In the genomic region with DNA sequence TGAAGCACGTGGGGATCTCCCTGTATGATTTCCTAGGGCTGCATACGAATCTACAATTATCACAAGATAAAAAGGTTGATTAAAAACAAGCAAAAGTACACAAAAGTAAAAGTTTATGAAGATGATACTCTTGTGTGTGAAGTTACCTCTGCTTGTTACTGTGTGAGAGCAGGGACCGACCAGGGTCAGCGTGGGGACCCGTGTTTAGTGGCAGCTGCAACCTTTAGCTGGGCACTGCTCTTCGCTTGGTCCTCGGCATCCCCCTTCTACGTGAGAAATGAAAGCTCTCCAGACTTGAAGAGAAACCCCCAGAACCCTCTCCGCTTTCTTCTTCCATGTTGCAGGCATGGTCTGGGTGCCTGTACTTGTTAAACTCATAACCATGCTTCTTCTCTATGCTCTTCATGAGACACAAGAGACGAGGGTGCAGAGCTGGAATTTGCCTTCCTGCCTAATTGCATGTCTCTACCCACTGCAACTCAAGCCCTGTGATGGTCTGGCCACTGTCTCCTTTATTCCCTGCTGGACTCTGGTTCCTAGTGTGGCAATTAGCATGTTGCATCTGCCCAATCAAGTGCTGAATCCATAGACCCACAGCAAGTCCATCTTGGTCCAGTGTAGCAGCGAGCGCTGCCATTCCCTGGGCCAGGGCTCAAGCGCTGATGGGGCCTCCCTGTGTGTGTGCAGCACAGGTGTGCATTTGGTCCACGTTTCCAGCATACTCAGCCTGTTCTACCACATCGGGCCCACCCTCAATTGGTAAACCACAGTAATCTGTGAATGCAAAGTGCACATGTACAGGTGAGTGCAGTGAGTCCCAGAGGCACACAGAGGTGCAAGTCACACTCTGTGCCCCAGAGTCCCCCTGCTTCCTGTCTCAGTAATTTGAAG, we compare ENCODE assay signal across 16 cellular contexts.
"Had no signal": no experiment of that assay in that cellular context is flagged by ENCODE, and none has a peak within 500 bp of the region (broad histone marks: within the 10 kb centered on the region; RNA-seq: fewer than 3 reads in every experiment).

No MANE protein-coding gene starts in this region.

- DNase-seq: activated CD4-positive, alpha-beta T cell treated with anti-CD3 and anti-CD28 coated beads, Interleukin-2, amount 50 U/mL, for 4 hours; activated T-cell treated with anti-CD3 and anti-CD28 coated beads for 4 hours; erythroblast; glutamatergic neuron; immature natural killer cell; occipital lobe; stimulated activated CD4-positive, alpha-beta T cell treated with anti-CD3 and anti-CD28 coated beads, Interleukin-15, amount 100 ng/mL, for 24 hours; stimulated activated CD4-positive, alpha-beta T cell treated with anti-CD3 and anti-CD28 coated beads, Interleukin-4, amount 100 ng/mL, for 24 hours; SW 1271 had no signal

- H3K36me3 Mint-ChIP-seq: activated naive CD4-positive, alpha-beta T cell treated with anti-CD3 and anti-CD28 coated beads, Interleukin-2, amount 50 U/mL, for 24 hours; immature natural killer cell had no signal

- ATAC-seq: activated CD4-positive, CD25-positive, alpha-beta regulatory T cell treated with anti-CD3 and anti-CD28 coated beads, Interleukin-2, amount 50 U/mL, for 24 hours had no signal

- H3K27ac ChIP-seq: SJSA1, tibial artery had no signal

- H3K4me1 ChIP-seq: SJSA1, tibial artery had no signal

- H3K36me3 ChIP-seq: SJSA1, tibial artery had no signal

- H3K4me1 Mint-ChIP-seq: activated naive CD4-positive, alpha-beta T cell treated with anti-CD3 and anti-CD28 coated beads, Interleukin-2, amount 50 U/mL, for 24 hours; immature natural killer cell; nephron had no signal

- H3K4me3 Mint-ChIP-seq: activated naive CD4-positive, alpha-beta T cell treated with anti-CD3 and anti-CD28 coated beads, Interleukin-2, amount 50 U/mL, for 24 hours; dendritic cell treated with granulocyte-macrophage colony-stimulating factor and Interleukin-4, amounts not matched to agents 40 ng/mL and 50 ng/mL, for 4 days; immature natural killer cell; nephron had no signal

- H3K27ac Mint-ChIP-seq: activated naive CD4-positive, alpha-beta T cell treated with anti-CD3 and anti-CD28 coated beads, Interleukin-2, amount 50 U/mL, for 24 hours; activated T-helper 2 cell treated with anti-CD3 and anti-CD28 coated beads, Interferon-gamma antibody, Interleukin-2, Interleukin-4, amounts not matched to agents 10 μg/mL and 5 μg/mL and 100 μg/mL, durations not matched to agents 14 hours and 24 hours and 36 hours; dendritic cell treated with granulocyte-macrophage colony-stimulating factor and Interleukin-4, amounts not matched to agents 40 ng/mL and 50 ng/mL, for 4 days; immature natural killer cell had no signal

- H3K9me3 Mint-ChIP-seq: activated naive CD4-positive, alpha-beta T cell treated with anti-CD3 and anti-CD28 coated beads, Interleukin-2, amount 50 U/mL, for 24 hours; activated T-helper 2 cell treated with anti-CD3 and anti-CD28 coated beads, Interferon-gamma antibody, Interleukin-2, Interleukin-4, amounts not matched to agents 10 μg/mL and 5 μg/mL and 100 μg/mL, durations not matched to agents 14 hours and 24 hours and 36 hours; dendritic cell treated with granulocyte-macrophage colony-stimulating factor and Interleukin-4, amounts not matched to agents 40 ng/mL and 50 ng/mL, for 4 days; immature natural killer cell had no signal

- H3K27me3 ChIP-seq: SJSA1 had no signal

- H3K4me3 ChIP-seq: SJSA1, tibial artery had no signal
